Comparison of ENCODE assay signal across 8 cellular contexts in the genomic region with DNA sequence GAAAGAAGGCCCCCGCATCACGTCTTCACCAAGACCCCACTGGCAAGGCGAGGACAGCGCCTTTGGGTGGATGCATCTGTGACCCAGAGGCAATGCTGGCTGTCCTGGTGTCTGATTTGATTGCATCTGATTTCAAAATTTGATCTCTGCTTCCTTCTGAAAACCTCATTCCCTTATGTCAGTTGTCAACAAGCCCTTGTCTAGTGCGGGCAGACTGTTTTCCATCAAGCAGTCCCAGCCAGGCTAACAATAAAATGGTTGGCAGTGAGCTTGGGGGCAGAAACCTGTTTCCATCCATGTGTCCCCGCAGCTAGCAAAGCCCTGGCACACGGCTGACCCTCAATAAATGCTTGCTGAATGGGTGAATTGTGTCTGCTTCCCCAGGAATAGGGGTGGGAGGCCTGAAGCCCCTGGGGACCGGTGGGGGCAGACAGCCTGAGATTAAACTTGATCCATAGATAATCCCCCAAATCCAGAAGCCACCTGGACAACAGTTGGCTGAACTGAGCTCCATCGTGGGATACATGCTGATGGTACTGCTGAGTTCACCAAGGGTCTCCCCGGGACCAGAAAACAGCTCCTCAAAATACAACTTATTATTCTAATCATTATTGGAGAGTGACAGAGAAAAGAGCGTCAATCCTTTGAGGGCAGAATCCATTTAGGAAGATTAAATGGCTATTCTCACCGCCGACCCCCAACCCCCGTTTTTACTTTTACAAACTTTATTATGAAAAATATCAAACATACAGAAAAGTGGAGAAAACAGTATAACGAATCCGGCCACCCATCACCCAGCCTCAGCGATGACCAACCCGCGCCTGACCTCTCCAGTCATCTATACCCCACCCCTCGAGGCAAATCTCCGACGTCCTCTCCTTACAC. TPM values are rescaled to one million over a fixed set of nuclear protein-coding genes. Genes with fewer than 3 reads are reported as not detected.
A peak's percentile ranks its signal among the peaks of the same experiment; 100 is the strongest.
DNase-seq lines count a peak whose midpoint lies in the region; ATAC-seq and TF ChIP-seq lines count a peak whose summit lies in the region.

No MANE protein-coding gene starts in this region.

- POLR2A ChIA-PET in Panc1 (lab: Charles Lee): interaction anchor here (0.8 kb wide), 1 partner anchor 81 kb away, joined by 4 read pairs; no protein-coding TSS in a partner anchor

- no peak overlapping the region for H3K27ac Mint-ChIP-seq in neural crest cell (ENCODE audit: unreplicated experiment)

- no peaks in the 10 kb centered on the region for H3F3A ChIP-seq in DOHH2 (ENCODE audit: control insufficient read depth, insufficient read depth)

- intact Hi-C loops in Panc1 (cut with micrococcal nuclease; ENCODE audit: unreplicated experiment): loop anchor here (5.0 kb wide), 1 partner anchor 99 kb away; no protein-coding TSS in a partner anchor

- peak overlapping the region; percentile 80 for H3K4me2 ChIP-seq in DOHH2 (ENCODE audit: low read length)

- no peaks in the 10 kb centered on the region for H3K9me2 ChIP-seq in DOHH2 (replicated peaks; ENCODE audit: control insufficient read depth, low read length)

- H3K4me3 ChIP-seq in DOHH2 (ENCODE audit: low read length): peak overlapping the region; percentile 81
- peak overlapping the region; percentile 81 to 92 for H3K4me3 ChIP-seq in Panc1 (ENCODE audit: low read depth in 2 of 2, low read length in 2 of 2)
- peak overlapping the region; percentile 89 for H3K4me3 ChIP-seq in effector memory CD4-positive, alpha-beta T cell (ENCODE audit: insufficient read depth, low read depth, low read length, poor library complexity, severe bottlenecking)

- H3K36me3 Mint-ChIP-seq in neural crest cell (ENCODE audit: low read depth): no peaks in the 10 kb centered on the region

- H3K4me1 ChIP-seq in DOHH2 (ENCODE audit: control insufficient read depth, low read length) (peaks cover 43% of the 10 kb centered on the region), Panc1 (ENCODE audit: control insufficient read depth, insufficient read depth, low read length) (peaks cover 40% of the 10 kb centered on the region)
- peaks cover 33% of the 10 kb centered on the region for H3K4me1 ChIP-seq in effector memory CD4-positive, alpha-beta T cell (ENCODE audit: control insufficient read depth, insufficient read depth, low read length, poor library complexity, severe bottlenecking)

- H3K27me3 ChIP-seq in DOHH2 (ENCODE audit: control insufficient read depth, low read length): peaks cover 42% of the 10 kb centered on the region
- H3K27me3 ChIP-seq in Panc1 (ENCODE audit: control insufficient read depth, insufficient read depth, low read length): no peaks in the 10 kb centered on the region
- no peaks in the 10 kb centered on the region for H3K27me3 ChIP-seq in effector memory CD4-positive, alpha-beta T cell (replicated peaks; ENCODE audit: control insufficient read depth, insufficient read depth, low read length, poor library complexity, severe bottlenecking)

- in situ Hi-C loops in Panc1 (cut with HindIII; ENCODE audit: low pct_unique_long_range_greater_than_20kb, low sequenced_read_pairs): no loop called here

- H3K36me3 ChIP-seq in DOHH2 (ENCODE audit: control insufficient read depth, low read length) (no peaks in the 10 kb centered on the region), Panc1 (ENCODE audit: control insufficient read depth, insufficient read depth, low read length) (peaks cover 4% of the 10 kb centered on the region; the same call in 1 of the 2 replicates)
- no peaks in the 10 kb centered on the region for H3K36me3 ChIP-seq in effector memory CD4-positive, alpha-beta T cell (ENCODE audit: control insufficient read depth, insufficient read depth, low read length)

- TF ChIP-seq CTCF in DOHH2 (IDR thresholded peaks at IDR 0.05; ENCODE audit: low read depth, low read length, poor library complexity, severe bottlenecking) (no peak), Panc1 (IDR thresholded peaks at IDR 0.05) (no peak), neural crest cell (conservative IDR thresholded peaks at IDR 0.05) (no peak)

- CTCF ChIA-PET in Panc1 (lab: Charles Lee): interaction anchor here (0.5 kb wide), 1 partner anchor 191 kb away, joined by 11 read pairs; no protein-coding TSS in a partner anchor

- H3K27ac ChIP-seq in DOHH2 (ENCODE audit: low read depth, low read length): no peak overlapping the region
- H3K27ac ChIP-seq in Panc1 (ENCODE audit: low read length): peak overlapping the region; percentile 86
- H3K27ac ChIP-seq in effector memory CD4-positive, alpha-beta T cell (ENCODE audit: insufficient read depth, low read length, poor library complexity, severe bottlenecking): peak overlapping the region; percentile 79

- no peak for ATAC-seq in Panc1
- ATAC-seq in HG02763 (IDR thresholded peaks at IDR 0.05; ENCODE audit: unreplicated experiment): no peak
- ATAC-seq in GM18519 (IDR thresholded peaks at IDR 0.05; ENCODE audit: low FRiP score, unreplicated experiment): no peak
- ATAC-seq in HG03457 (IDR thresholded peaks at IDR 0.05; ENCODE audit: unreplicated experiment): no peak

- H3K4me1 Mint-ChIP-seq in neural crest cell: peaks cover 43% of the 10 kb centered on the region

- no peaks in the 10 kb centered on the region for H3K79me2 ChIP-seq in DOHH2 (ENCODE audit: control insufficient read depth, low read length)

- no peaks in the 10 kb centered on the region for H3K9me3 Mint-ChIP-seq in neural crest cell

- no peaks in the 10 kb centered on the region for H4K20me1 ChIP-seq in DOHH2 (ENCODE audit: control insufficient read depth, insufficient read depth, low read depth, low read length)

- H3K4me3 Mint-ChIP-seq in neural crest cell: peak overlapping the region; percentile 97

- DNase-seq in Panc1 (ENCODE audit: low read depth, low spot score) (no peak), neural crest cell (ENCODE audit: low read depth, low spot score) (no peak)
- DNase-seq in effector memory CD4-positive, alpha-beta T cell: no peak
- no peak for DNase-seq in activated CD4-positive, CD25-positive, alpha-beta regulatory T cell treated with anti-CD3 and anti-CD28 coated beads, Interleukin-2, amount 50 U/mL, for 72 hours

- H3K27me3 Mint-ChIP-seq in neural crest cell (ENCODE audit: low read depth): peaks cover 47% of the 10 kb centered on the region

- BruUV-seq in Panc1 (replicated peaks; lab: Mats Ljungman, UMichigan): TSS peak; percentile 97

- no peaks in the 10 kb centered on the region for H3K9me3 ChIP-seq in DOHH2 (ENCODE audit: control insufficient read depth, insufficient read depth, low read length)
- no peaks in the 10 kb centered on the region for H3K9me3 ChIP-seq in Panc1 (ENCODE audit: control insufficient read depth, insufficient read depth, low read depth, low read length)
- H3K9me3 ChIP-seq in effector memory CD4-positive, alpha-beta T cell (ENCODE audit: control insufficient read depth, low read length): no peaks in the 10 kb centered on the region

RNA-seq across cellular contexts. Expression of a gene that starts 0.9 kb away (rescaled TPM):
- total RNA-seq in Panc1 (2021; ENCODE audit: unreplicated experiment) (30.1 TPM), neural crest cell (2.4 and 2.5 TPM in 2 replicates)
- polyA plus RNA-seq in Panc1 (2012; ENCODE audit: insufficient read length): 18.3 TPM
